Comparison of ENCODE assay signal across 25 cellular contexts in the genomic region with DNA sequence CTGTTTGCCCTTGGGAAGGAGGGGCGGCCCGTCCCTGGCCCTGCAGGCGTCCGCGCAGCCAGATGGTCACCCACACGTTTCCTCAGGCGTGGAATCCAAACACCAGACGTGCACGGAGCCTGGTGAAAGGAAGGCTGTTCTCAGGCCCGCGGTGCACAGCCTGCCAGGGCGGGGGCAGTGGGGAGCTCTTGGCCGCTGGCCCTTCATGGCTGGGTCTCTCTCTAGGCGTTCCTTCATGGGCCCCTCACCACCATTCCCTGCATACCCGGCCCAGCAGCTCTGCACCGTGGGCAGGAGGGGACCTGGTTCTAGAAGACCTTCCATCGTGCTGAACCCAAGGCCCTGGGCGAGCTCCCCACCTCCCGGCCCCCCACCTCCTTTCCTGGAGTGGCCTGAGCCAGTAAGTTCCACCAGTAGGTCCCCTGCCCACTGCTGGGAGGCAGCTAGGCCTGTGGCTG. TPM values are rescaled to one million over a fixed set of nuclear protein-coding genes. Genes with fewer than 3 reads are reported as not detected.
"Had no signal": no experiment of that assay in that cellular context is flagged by ENCODE, and none has a peak within 500 bp of the region (broad histone marks: within the 10 kb centered on the region; RNA-seq: fewer than 3 reads in every experiment).

No MANE protein-coding gene starts in this region.

- H3K27me3 ChIP-seq: hepatocyte, upper lobe of left lung, vagina had no signal

- DNase-seq: activated B cell treated with CpG ODN at 0.5 μM for 24 hours; activated CD8-positive, alpha-beta memory T cell treated with anti-CD3 and anti-CD28 coated beads, Interleukin-2, amount 10 ng/mL, durations not matched to agents 7 days and 5 days; activated CD8-positive, alpha-beta T cell treated with anti-CD3 and anti-CD28 coated beads, Interleukin-2, amount 10 ng/mL, durations not matched to agents 7 days and 5 days; activated naive CD4-positive, alpha-beta T cell; activated T-cell treated with anti-CD3 and anti-CD28 coated beads, Interleukin-2, amount 50 U/mL, for 48 hours; effector CD8-positive, alpha-beta T cell; naive thymus-derived CD4-positive, alpha-beta T cell; psoas muscle; stimulated activated CD4-positive, alpha-beta T cell treated with anti-CD3 and anti-CD28 coated beads, Interleukin-2, amount 100 ng/mL, for 48 hours; stimulated activated naive CD8-positive, alpha-beta T cell treated with anti-CD3 and anti-CD28 coated beads, Interleukin-15, Interleukin-2, amounts not matched to agents 100 U/mL and 50 U/mL, for 24 hours had no signal

- H3K9ac ChIP-seq: parathyroid adenoma had no signal

- H3K27ac ChIP-seq: hepatocyte, parathyroid adenoma, psoas muscle, upper lobe of left lung, vagina had no signal

- ATAC-seq: activated CD8-positive, alpha-beta memory T cell treated with anti-CD3 and anti-CD28 coated beads, Interleukin-2, amount 10 ng/mL, durations not matched to agents 7 days and 5 days; activated CD8-positive, alpha-beta T cell treated with anti-CD3 and anti-CD28 coated beads, Interleukin-2, amount 10 ng/mL, durations not matched to agents 7 days and 5 days; activated naive CD4-positive, alpha-beta T cell treated with anti-CD3 and anti-CD28 coated beads, Interleukin-2, amount 50 U/mL, for 72 hours; left lobe of liver; naive thymus-derived CD4-positive, alpha-beta T cell; psoas muscle; stimulated activated naive CD8-positive, alpha-beta T cell treated with anti-CD3 and anti-CD28 coated beads, Interleukin-15, Interleukin-2, amounts not matched to agents 100 U/mL and 50 U/mL, for 24 hours; T-cell had no signal

- H3K9me3 ChIP-seq: psoas muscle, thoracic aorta, upper lobe of left lung, vagina had no signal

- H3K36me3 ChIP-seq: thoracic aorta, upper lobe of left lung, vagina had no signal

- H3K4me3 ChIP-seq: hepatocyte, psoas muscle, thoracic aorta, upper lobe of left lung, vagina had no signal

- H2AFZ ChIP-seq: hepatocyte, parathyroid adenoma had no signal

- FAIRE-seq: bronchial epithelial cell, colon, frontal cortex, keratinocyte had no signal

- H3K4me1 ChIP-seq: parathyroid adenoma, psoas muscle, upper lobe of left lung, vagina had no signal

- H3K79me2 ChIP-seq: hepatocyte, parathyroid adenoma had no signal

- H3K4me2 ChIP-seq: hepatocyte had no signal

RNA-seq across cellular contexts. Expression of a gene that starts 30.4 kb away (rescaled TPM):
- total RNA-seq: activated B cell treated with CpG ODN at 0.5 μM for 24 hours; activated CD8-positive, alpha-beta memory T cell treated with anti-CD3 and anti-CD28 coated beads, Interleukin-2, amount 10 ng/mL, durations not matched to agents 7 days and 5 days; activated CD8-positive, alpha-beta T cell treated with anti-CD3 and anti-CD28 coated beads, Interleukin-2, amount 10 ng/mL, durations not matched to agents 7 days and 5 days; activated naive CD4-positive, alpha-beta T cell treated with anti-CD3 and anti-CD28 coated beads, Interleukin-2, amount 50 U/mL, for 72 hours; dermis microvascular lymphatic vessel endothelial cell; lung microvascular endothelial cell; naive thymus-derived CD4-positive, alpha-beta T cell; T-helper 2 cell treated with Interferon-gamma antibody and Interleukin-4, amounts not matched to agents 100 ng/mL and 5 ng/mL, for 36 hours had no signal
- polyA plus RNA-seq: naive thymus-derived CD4-positive, alpha-beta T cell had no signal
